18 cellular contexts compared by ENCODE assay signal in the genomic region with DNA sequence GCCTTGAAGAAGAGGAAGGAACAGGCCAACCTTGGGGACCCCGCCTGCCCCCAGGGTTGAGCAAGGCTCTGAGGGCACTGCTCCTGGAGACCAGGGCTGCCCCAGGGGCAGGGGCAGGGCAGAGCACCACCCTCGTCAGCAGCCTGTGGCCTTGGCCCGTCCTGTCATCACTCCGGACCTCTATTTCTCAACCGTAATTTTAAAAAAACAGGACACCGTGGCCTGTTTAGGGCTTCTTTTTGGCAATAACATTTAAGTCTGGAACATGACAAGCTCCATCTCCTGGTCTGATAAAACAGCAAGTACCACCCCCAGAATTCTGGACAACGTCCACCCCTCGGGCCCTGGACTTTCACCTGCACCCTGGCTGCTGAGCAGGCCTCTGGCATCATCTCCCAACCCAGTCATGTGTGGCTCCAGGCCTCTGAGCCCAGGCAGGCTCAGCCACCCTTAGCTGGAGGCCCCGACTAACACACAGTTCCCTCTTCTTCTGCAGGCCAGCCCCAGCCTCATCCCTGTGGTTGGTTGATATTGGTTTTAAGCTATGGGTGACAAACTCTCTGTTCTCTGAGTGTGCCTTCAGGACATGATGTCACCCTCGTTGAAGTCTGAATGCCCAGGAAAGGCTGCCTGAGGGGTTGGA. TPM values are rescaled to one million over a fixed set of nuclear protein-coding genes. Genes with fewer than 3 reads are reported as not detected.
A peak's percentile ranks its signal among the peaks of the same experiment; 100 is the strongest.
DNase-seq lines count a peak whose midpoint lies in the region; ATAC-seq and TF ChIP-seq lines count a peak whose summit lies in the region.
"Had no signal": no experiment of that assay in that cellular context is flagged by ENCODE, and none has a peak within 500 bp of the region (broad histone marks: within the 10 kb centered on the region; RNA-seq: fewer than 3 reads in every experiment).

No MANE protein-coding gene starts in this region.

- peak overlapping the region in 1 of 2 experiments; percentile 58; a peak in 2 of 4 replicates for H3K27ac ChIP-seq in SK-N-SH (ENCODE audit: low read depth in 2 of 2, low read length in 1 of 2)
- H3K27ac ChIP-seq: sigmoid colon had no signal

- no peak for TF ChIP-seq EP300 in SK-N-SH (IDR thresholded peaks at IDR 0.05; ENCODE audit: borderline replicate concordance in 1 of 2, low read depth in 1 of 2, low read length in 1 of 2)

- TF ChIP-seq RAD21 in SK-N-SH (IDR thresholded peaks at IDR 0.05; ENCODE audit: low read length) = no peak

- H3K4me2 ChIP-seq in SK-N-SH = no peak overlapping the region
- H3K4me2 ChIP-seq: GM23338 had no signal

- no peak overlapping the region for H3K4me3 ChIP-seq in SK-N-SH (ENCODE audit: low read depth in 2 of 2, low read length in 1 of 2)
- H3K4me3 ChIP-seq: GM23338, sigmoid colon had no signal

- ATAC-seq in SK-N-SH treated with all-trans-retinoic acid at 6 μM for 48 hours (no peak), left ventricle myocardium superior (peak; percentile 10), HG03521 (IDR thresholded peaks at IDR 0.05; ENCODE audit: unreplicated experiment) (no peak), GM19395 (IDR thresholded peaks at IDR 0.05; ENCODE audit: unreplicated experiment) (no peak)
- ATAC-seq: GM23338; stimulated activated naive CD8-positive, alpha-beta T cell treated with anti-CD3 and anti-CD28 coated beads, Interleukin-15, Interleukin-2, amounts not matched to agents 100 U/mL and 50 U/mL, for 24 hours had no signal

- H3F3A ChIP-seq in SK-N-SH (replicated peaks; ENCODE audit: insufficient read depth) = no peaks in the 10 kb centered on the region

- peak; percentile 52 for DNase-seq in SK-N-SH
- peak; percentile 71 for DNase-seq in NCI-H2196 treated with DMSO at 0.1 percent for 48 hours (lab: John Stamatoyannopoulos, UW; ENCODE audit: unreplicated experiment)
- no peak for DNase-seq in left ventricle myocardium superior
- DNase-seq in renal cortical epithelial cell (ENCODE audit: low read depth) = peak; percentile 35
- DNase-seq in HK-2 (ENCODE audit: unreplicated experiment) = no peak
- DNase-seq: activated CD4-positive, alpha-beta T cell treated with anti-CD3 and anti-CD28 coated beads, Interleukin-2, amount 50 U/mL, for 4 hours; activated gamma-delta T cell; Caco-2; cortex of kidney; NCI-H524 treated with DMSO at 0.1 percent for 48 hours; RPMI8226; sigmoid colon; stimulated activated naive CD8-positive, alpha-beta T cell treated with anti-CD3 and anti-CD28 coated beads, Interleukin-15, Interleukin-2, amounts not matched to agents 100 U/mL and 50 U/mL, for 24 hours; T-helper 9 cell had no signal

- peaks cover 16 to 24% of the 10 kb centered on the region in 2 experiments; a peak in 3 of 4 replicates for H3K4me1 ChIP-seq in SK-N-SH (ENCODE audit: control insufficient read depth in 1 of 2, insufficient read depth in 2 of 2, low read depth in 1 of 2, low read length in 1 of 2)

- POLR2A ChIA-PET in SK-N-SH (lab: Yijun Ruan, JAX) = interaction anchor here (1.1 to 1.7 kb wide), 2 partner anchors 19 to 23 kb away, joined by 5 to 6 read pairs; a partner anchor contains a TSS

- CTCF ChIA-PET in SK-N-SH (lab: Yijun Ruan, JAX) = interaction anchor here (1.3 kb wide), 1 partner anchor 13 kb away, joined by 3 read pairs; no protein-coding TSS in a partner anchor

- no peaks in the 10 kb centered on the region for H3K36me3 ChIP-seq in SK-N-SH (replicated peaks in 1 of 2; ENCODE audit: control insufficient read depth in 1 of 2, insufficient read depth in 2 of 2, low read length in 1 of 2)
- H3K36me3 ChIP-seq: sigmoid colon had no signal

- no peaks in the 10 kb centered on the region for H3K9me2 ChIP-seq in SK-N-SH

- H2AFZ ChIP-seq in SK-N-SH (ENCODE audit: low read depth) = no peak overlapping the region
- H2AFZ ChIP-seq: GM23338 had no signal

- no peaks in the 10 kb centered on the region for H3K27me3 ChIP-seq in SK-N-SH (ENCODE audit: insufficient read depth)
- H3K27me3 ChIP-seq: sigmoid colon had no signal

- H4K20me1 ChIP-seq in SK-N-SH (ENCODE audit: insufficient read depth) = no peaks in the 10 kb centered on the region

- WGBS in SK-N-SH (ENCODE audit: low lambda C conversion rate) = 91% methylated on average over 10 of the region's 10 CpGs

- no peak for TF ChIP-seq CTCF in SK-N-SH (IDR thresholded peaks at IDR 0.05)

- intact Hi-C loops in left ventricle myocardium superior (cut with micrococcal nuclease) = no loop called here

- H3K79me2 ChIP-seq in SK-N-SH (ENCODE audit: insufficient read depth) = no peaks in the 10 kb centered on the region

- no peaks in the 10 kb centered on the region for H3K9me3 ChIP-seq in SK-N-SH
- H3K9me3 ChIP-seq: Caco-2, sigmoid colon had no signal

- no peak overlapping the region for H3K9ac ChIP-seq in SK-N-SH

TF ChIP-seq in SK-N-SH, 30 proteins besides CTCF, POLR2A, EP300 and RAD21:
- TF ChIP-seq RCOR1 (IDR thresholded peaks at IDR 0.05; ENCODE audit: low read length) (no peak), GABPA (IDR thresholded peaks at IDR 0.05; ENCODE audit: low read depth) (no peak), JUND (IDR thresholded peaks at IDR 0.05) (no peak), TAF1 (IDR thresholded peaks at IDR 0.05; ENCODE audit: borderline replicate concordance, low read depth, low read length) (no peak), SIN3A (IDR thresholded peaks at IDR 0.05; ENCODE audit: borderline replicate concordance, low read depth, low read length) (no peak), FOXM1 (IDR thresholded peaks at IDR 0.05; ENCODE audit: low read depth) (no peak), CHD2 (IDR thresholded peaks at IDR 0.05; ENCODE audit: low read length, partially characterized antibody) (no peak), NFIC (IDR thresholded peaks at IDR 0.05; ENCODE audit: borderline replicate concordance) (no peak), TEAD4 (IDR thresholded peaks at IDR 0.05; ENCODE audit: borderline replicate concordance, insufficient read depth) (no peak), EZH2phosphoT487 (IDR thresholded peaks at IDR 0.05; ENCODE audit: borderline replicate concordance, low read depth) (no peak)
- TF ChIP-seq, protein P1, sequence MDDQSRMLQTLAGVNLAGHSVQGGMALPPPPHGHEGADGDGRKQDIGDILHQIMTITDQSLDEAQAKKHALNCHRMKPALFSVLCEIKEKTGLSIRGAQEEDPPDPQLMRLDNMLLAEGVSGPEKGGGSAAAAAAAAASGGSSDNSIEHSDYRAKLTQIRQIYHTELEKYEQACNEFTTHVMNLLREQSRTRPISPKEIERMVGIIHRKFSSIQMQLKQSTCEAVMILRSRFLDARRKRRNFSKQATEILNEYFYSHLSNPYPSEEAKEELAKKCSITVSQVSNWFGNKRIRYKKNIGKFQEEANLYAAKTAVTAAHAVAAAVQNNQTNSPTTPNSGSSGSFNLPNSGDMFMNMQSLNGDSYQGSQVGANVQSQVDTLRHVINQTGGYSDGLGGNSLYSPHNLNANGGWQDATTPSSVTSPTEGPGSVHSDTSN (IDR thresholded peaks at IDR 0.05) = no peak
- TF ChIP-seq, protein P2, sequence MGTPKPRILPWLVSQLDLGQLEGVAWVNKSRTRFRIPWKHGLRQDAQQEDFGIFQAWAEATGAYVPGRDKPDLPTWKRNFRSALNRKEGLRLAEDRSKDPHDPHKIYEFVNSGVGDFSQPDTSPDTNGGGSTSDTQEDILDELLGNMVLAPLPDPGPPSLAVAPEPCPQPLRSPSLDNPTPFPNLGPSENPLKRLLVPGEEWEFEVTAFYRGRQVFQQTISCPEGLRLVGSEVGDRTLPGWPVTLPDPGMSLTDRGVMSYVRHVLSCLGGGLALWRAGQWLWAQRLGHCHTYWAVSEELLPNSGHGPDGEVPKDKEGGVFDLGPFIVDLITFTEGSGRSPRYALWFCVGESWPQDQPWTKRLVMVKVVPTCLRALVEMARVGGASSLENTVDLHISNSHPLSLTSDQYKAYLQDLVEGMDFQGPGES (IDR thresholded peaks at IDR 0.05; ENCODE audit: low read depth, low read length) = no peak

TF ChIP-seq in SK-N-SH treated with all-trans-retinoic acid at 6 μM for 48 hours, 23 proteins besides CTCF, POLR2A, EP300 and RAD21:
- no peak for TF ChIP-seq RARB (CRISPR knock-in tag; IDR thresholded peaks at IDR 0.05)
- no peak for TF ChIP-seq ARNTL (CRISPR knock-in tag; IDR thresholded peaks at IDR 0.05; ENCODE audit: borderline replicate concordance, low read depth)
- no peak for TF ChIP-seq ESRRG (CRISPR knock-in tag; IDR thresholded peaks at IDR 0.05)
- TF ChIP-seq ZNF565 (CRISPR knock-in tag; conservative IDR thresholded peaks at IDR 0.05; ENCODE audit: low read depth) = no peak
- TF ChIP-seq, protein P3, sequence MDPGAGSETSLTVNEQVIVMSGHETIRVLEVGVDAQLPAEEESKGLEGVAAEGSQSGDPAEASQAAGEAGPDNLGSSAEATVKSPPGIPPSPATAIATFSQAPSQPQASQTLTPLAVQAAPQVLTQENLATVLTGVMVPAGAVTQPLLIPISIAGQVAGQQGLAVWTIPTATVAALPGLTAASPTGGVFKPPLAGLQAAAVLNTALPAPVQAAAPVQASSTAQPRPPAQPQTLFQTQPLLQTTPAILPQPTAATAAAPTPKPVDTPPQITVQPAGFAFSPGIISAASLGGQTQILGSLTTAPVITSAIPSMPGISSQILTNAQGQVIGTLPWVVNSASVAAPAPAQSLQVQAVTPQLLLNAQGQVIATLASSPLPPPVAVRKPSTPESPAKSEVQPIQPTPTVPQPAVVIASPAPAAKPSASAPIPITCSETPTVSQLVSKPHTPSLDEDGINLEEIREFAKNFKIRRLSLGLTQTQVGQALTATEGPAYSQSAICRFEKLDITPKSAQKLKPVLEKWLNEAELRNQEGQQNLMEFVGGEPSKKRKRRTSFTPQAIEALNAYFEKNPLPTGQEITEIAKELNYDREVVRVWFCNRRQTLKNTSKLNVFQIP (CRISPR knock-in tag; IDR thresholded peaks at IDR 0.05; ENCODE audit: borderline replicate concordance, low read depth) = no peak
- TF ChIP-seq CSDC2 (CRISPR knock-in tag; IDR thresholded peaks at IDR 0.05) = no peak
- TF ChIP-seq ISL1 (CRISPR knock-in tag; IDR thresholded peaks at IDR 0.05) = no peak
- TF ChIP-seq ZFP30 (CRISPR knock-in tag; IDR thresholded peaks at IDR 0.05) = no peak
TF ChIP-seq in SK-N-SH treated with all-trans-retinoic acid at 6 μM for 48 hours: peak in this region for 0.

RNA-seq across cellular contexts. Expression of a gene that starts 22.6 kb away (rescaled TPM):
- polyA plus RNA-seq in SK-N-SH (2012; rRNA removed) = 385 and 459 TPM in 2 replicates
- 248 and 348 TPM in 2 replicates for polyA plus RNA-seq in SK-N-SH (2012; cell fraction: cytosol; rRNA removed)
- 418 and 472 TPM in 2 replicates for polyA plus RNA-seq in SK-N-SH (2012; cell fraction: nucleus; rRNA removed)
- 30.0 TPM for total RNA-seq in left ventricle myocardium superior
- 6.4 and 52.0 TPM in 2 replicates for total RNA-seq in renal cortical epithelial cell

Comparison
In these comparisons a context has a peak if more than half of its experiments do, and no peak if none do; other contexts are left out.
1. DNase-seq: peak in SK-N-SH (single experiment), NCI-H2196 treated with DMSO at 0.1 percent for 48 hours (single experiment) and renal cortical epithelial cell (single experiment); none in left ventricle myocardium superior (single experiment) and HK-2 (single experiment).